Comparison of ENCODE assay signal across 8 cellular contexts in the genomic region with DNA sequence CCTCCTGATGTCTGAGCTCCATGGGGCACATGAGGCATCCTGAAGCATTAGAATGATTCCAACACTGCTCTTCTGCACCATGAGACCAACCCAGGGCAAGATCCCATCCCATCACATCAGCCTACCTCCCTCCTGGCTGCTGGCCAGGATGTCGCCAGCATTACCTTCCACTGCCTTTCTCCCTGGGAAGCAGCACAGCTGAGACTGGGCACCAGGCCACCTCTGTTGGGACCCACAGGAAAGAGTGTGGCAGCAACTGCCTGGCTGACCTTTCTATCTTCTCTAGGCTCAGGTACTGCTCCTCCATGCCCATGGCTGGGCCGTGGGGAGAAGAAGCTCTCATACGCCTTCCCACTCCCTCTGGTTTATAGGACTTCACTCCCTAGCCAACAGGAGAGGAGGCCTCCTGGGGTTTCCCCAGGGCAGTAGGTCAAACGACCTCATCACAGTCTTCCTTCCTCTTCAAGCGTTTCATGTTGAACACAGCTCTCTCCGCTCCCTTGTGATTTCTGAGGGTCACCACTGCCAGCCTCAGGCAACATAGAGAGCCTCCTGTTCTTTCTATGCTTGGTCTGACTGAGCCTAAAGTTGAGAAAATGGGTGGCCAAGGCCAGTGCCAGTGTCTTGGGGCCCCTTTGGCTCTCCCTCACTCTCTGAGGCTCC. TPM values are rescaled to one million over a fixed set of nuclear protein-coding genes. Genes with fewer than 3 reads are reported as not detected.
DNase-seq lines count a peak whose midpoint lies in the region; ATAC-seq and TF ChIP-seq lines count a peak whose summit lies in the region.

No MANE protein-coding gene starts in this region.

- H3K9me3 ChIP-seq in endodermal cell (ENCODE audit: control insufficient read depth, low read length), result no peaks in the 10 kb centered on the region

- intact Hi-C loops in activated CD4-positive, alpha-beta T cell treated with anti-CD3 and anti-CD28 coated beads, Interleukin-2, amount 10 ng/mL, durations not matched to agents 24 days and 14 days (cut with micrococcal nuclease), result no loop called here

- H3K36me3 Mint-ChIP-seq in activated CD4-positive, alpha-beta T cell treated with anti-CD3 and anti-CD28 coated beads, Interleukin-2, amount 10 ng/mL, durations not matched to agents 24 days and 14 days (ENCODE audit: low read depth), result peaks cover 61% of the 10 kb centered on the region
- H3K36me3 Mint-ChIP-seq in stimulated activated memory B cell treated with anti-CD40 and anti-IgM and Interleukin-4, amounts not matched to agents 10 μg/mL and 1 μg/mL and 100 μg/mL, for 72 hours, result peaks cover 33% of the 10 kb centered on the region
- peaks cover 17% of the 10 kb centered on the region for H3K36me3 Mint-ChIP-seq in endodermal cell (ENCODE audit: low read depth)

- no peaks in the 10 kb centered on the region for H3K36me3 ChIP-seq in endodermal cell (ENCODE audit: control insufficient read depth, insufficient read depth, low read length)

- no peak overlapping the region for H3K4me3 Mint-ChIP-seq in activated CD4-positive, alpha-beta T cell treated with anti-CD3 and anti-CD28 coated beads, Interleukin-2, amount 10 ng/mL, durations not matched to agents 24 days and 14 days
- H3K4me3 Mint-ChIP-seq in stimulated activated memory B cell treated with anti-CD40 and anti-IgM and Interleukin-4, amounts not matched to agents 10 μg/mL and 1 μg/mL and 100 μg/mL, for 72 hours, result peak overlapping the region; percentile 36
- no peak overlapping the region for H3K4me3 Mint-ChIP-seq in endodermal cell

- no peaks in the 10 kb centered on the region for H3K4me1 ChIP-seq in endodermal cell (ENCODE audit: control insufficient read depth, insufficient read depth, low read length)

- H3K4me1 Mint-ChIP-seq in activated CD4-positive, alpha-beta T cell treated with anti-CD3 and anti-CD28 coated beads, Interleukin-2, amount 10 ng/mL, durations not matched to agents 24 days and 14 days, result peaks cover 15% of the 10 kb centered on the region
- H3K4me1 Mint-ChIP-seq in stimulated activated memory B cell treated with anti-CD40 and anti-IgM and Interleukin-4, amounts not matched to agents 10 μg/mL and 1 μg/mL and 100 μg/mL, for 72 hours, result peaks cover 45% of the 10 kb centered on the region
- peaks cover 4% of the 10 kb centered on the region for H3K4me1 Mint-ChIP-seq in endodermal cell

- peak overlapping the region; percentile 73 for H3K27ac Mint-ChIP-seq in activated CD4-positive, alpha-beta T cell treated with anti-CD3 and anti-CD28 coated beads, Interleukin-2, amount 10 ng/mL, durations not matched to agents 24 days and 14 days
- H3K27ac Mint-ChIP-seq in stimulated activated memory B cell treated with anti-CD40 and anti-IgM and Interleukin-4, amounts not matched to agents 10 μg/mL and 1 μg/mL and 100 μg/mL, for 72 hours, result peak overlapping the region; percentile 82
- no peak overlapping the region for H3K27ac Mint-ChIP-seq in endodermal cell

- H3K4me3 ChIP-seq in endodermal cell (ENCODE audit: low read length), result no peak overlapping the region

- no peak for DNase-seq in activated CD4-positive, alpha-beta T cell treated with anti-CD3 and anti-CD28 coated beads, Interleukin-2, amount 10 ng/mL, durations not matched to agents 24 days and 14 days
- DNase-seq in activated CD4-positive, alpha-beta T cell treated with anti-CD3 and anti-CD28 coated beads, Interleukin-2, amount 50 U/mL, for 48 hours, result no peak
- DNase-seq in endodermal cell (no peak), GF-D8 (lab: John Stamatoyannopoulos, UW) (no peak), NCI-H510A (lab: John Stamatoyannopoulos, UW) (no peak)

- no peak overlapping the region for H3K27ac ChIP-seq in endodermal cell (ENCODE audit: low read depth, low read length)

- 76 to 83% methylated on average over 2 to 6 of the region's 6 CpGs for WGBS in endodermal cell (ENCODE audit: insufficient coverage in 1 of 2, insufficient read length in 1 of 2), 2 experiments

- no peaks in the 10 kb centered on the region for H3K27me3 Mint-ChIP-seq in activated CD4-positive, alpha-beta T cell treated with anti-CD3 and anti-CD28 coated beads, Interleukin-2, amount 10 ng/mL, durations not matched to agents 24 days and 14 days
- H3K27me3 Mint-ChIP-seq in stimulated activated memory B cell treated with anti-CD40 and anti-IgM and Interleukin-4, amounts not matched to agents 10 μg/mL and 1 μg/mL and 100 μg/mL, for 72 hours, result no peaks in the 10 kb centered on the region
- no peaks in the 10 kb centered on the region for H3K27me3 Mint-ChIP-seq in endodermal cell (ENCODE audit: insufficient read depth)

- no peak for TF ChIP-seq CTCF in endodermal cell (conservative IDR thresholded peaks at IDR 0.05)

- H3K9ac ChIP-seq in endodermal cell (ENCODE audit: extremely low read depth, low read length, poor library complexity, severe bottlenecking), result no peak overlapping the region

- H3K9me3 Mint-ChIP-seq in activated CD4-positive, alpha-beta T cell treated with anti-CD3 and anti-CD28 coated beads, Interleukin-2, amount 10 ng/mL, durations not matched to agents 24 days and 14 days, result no peaks in the 10 kb centered on the region
- H3K9me3 Mint-ChIP-seq in stimulated activated memory B cell treated with anti-CD40 and anti-IgM and Interleukin-4, amounts not matched to agents 10 μg/mL and 1 μg/mL and 100 μg/mL, for 72 hours, result no peaks in the 10 kb centered on the region
- no peaks in the 10 kb centered on the region for H3K9me3 Mint-ChIP-seq in endodermal cell

- H3K27me3 ChIP-seq in endodermal cell (ENCODE audit: control insufficient read depth, insufficient read depth, low read length, poor library complexity, severe bottlenecking), result no peaks in the 10 kb centered on the region

- ATAC-seq in HG02610 (IDR thresholded peaks at IDR 0.05; ENCODE audit: unreplicated experiment) (peak; percentile 67), SK-N-SH treated with all-trans-retinoic acid at 6 μM for 48 hours (peak; percentile 18)
- peak; percentile 89 for ATAC-seq in stimulated activated memory B cell treated with anti-CD40 and anti-IgM and Interleukin-4, amounts not matched to agents 10 μg/mL and 1 μg/mL and 100 μg/mL, for 72 hours

TF ChIP-seq in SK-N-SH treated with all-trans-retinoic acid at 6 μM for 48 hours, 23 proteins besides CTCF, POLR2A, EP300 and RAD21 (continues in another document):
- TF ChIP-seq ZNF70 (CRISPR knock-in tag; IDR thresholded peaks at IDR 0.05) (no peak), SNAI2 (CRISPR knock-in tag; IDR thresholded peaks at IDR 0.05) (no peak), ZNF8 (CRISPR knock-in tag; IDR thresholded peaks at IDR 0.05) (no peak), ISL1 (CRISPR knock-in tag; IDR thresholded peaks at IDR 0.05) (no peak), ARNTL (CRISPR knock-in tag; IDR thresholded peaks at IDR 0.05; ENCODE audit: borderline replicate concordance, low read depth) (no peak), TCF4 (CRISPR knock-in tag; IDR thresholded peaks at IDR 0.05; ENCODE audit: borderline replicate concordance) (no peak), TOX (CRISPR knock-in tag; IDR thresholded peaks at IDR 0.05; ENCODE audit: borderline replicate concordance) (no peak), RARB (CRISPR knock-in tag; IDR thresholded peaks at IDR 0.05) (no peak), ZC3H10 (CRISPR knock-in tag; IDR thresholded peaks at IDR 0.05) (no peak)
- TF ChIP-seq, protein P1, sequence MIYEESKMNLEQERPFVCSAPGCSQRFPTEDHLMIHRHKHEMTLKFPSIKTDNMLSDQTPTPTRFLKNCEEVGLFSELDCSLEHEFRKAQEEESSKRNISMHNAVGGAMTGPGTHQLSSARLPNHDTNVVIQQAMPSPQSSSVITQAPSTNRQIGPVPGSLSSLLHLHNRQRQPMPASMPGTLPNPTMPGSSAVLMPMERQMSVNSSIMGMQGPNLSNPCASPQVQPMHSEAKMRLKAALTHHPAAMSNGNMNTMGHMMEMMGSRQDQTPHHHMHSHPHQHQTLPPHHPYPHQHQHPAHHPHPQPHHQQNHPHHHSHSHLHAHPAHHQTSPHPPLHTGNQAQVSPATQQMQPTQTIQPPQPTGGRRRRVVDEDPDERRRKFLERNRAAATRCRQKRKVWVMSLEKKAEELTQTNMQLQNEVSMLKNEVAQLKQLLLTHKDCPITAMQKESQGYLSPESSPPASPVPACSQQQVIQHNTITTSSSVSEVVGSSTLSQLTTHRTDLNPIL (CRISPR knock-in tag; IDR thresholded peaks at IDR 0.05; ENCODE audit: low read depth), result no peak
- TF ChIP-seq, protein P2, sequence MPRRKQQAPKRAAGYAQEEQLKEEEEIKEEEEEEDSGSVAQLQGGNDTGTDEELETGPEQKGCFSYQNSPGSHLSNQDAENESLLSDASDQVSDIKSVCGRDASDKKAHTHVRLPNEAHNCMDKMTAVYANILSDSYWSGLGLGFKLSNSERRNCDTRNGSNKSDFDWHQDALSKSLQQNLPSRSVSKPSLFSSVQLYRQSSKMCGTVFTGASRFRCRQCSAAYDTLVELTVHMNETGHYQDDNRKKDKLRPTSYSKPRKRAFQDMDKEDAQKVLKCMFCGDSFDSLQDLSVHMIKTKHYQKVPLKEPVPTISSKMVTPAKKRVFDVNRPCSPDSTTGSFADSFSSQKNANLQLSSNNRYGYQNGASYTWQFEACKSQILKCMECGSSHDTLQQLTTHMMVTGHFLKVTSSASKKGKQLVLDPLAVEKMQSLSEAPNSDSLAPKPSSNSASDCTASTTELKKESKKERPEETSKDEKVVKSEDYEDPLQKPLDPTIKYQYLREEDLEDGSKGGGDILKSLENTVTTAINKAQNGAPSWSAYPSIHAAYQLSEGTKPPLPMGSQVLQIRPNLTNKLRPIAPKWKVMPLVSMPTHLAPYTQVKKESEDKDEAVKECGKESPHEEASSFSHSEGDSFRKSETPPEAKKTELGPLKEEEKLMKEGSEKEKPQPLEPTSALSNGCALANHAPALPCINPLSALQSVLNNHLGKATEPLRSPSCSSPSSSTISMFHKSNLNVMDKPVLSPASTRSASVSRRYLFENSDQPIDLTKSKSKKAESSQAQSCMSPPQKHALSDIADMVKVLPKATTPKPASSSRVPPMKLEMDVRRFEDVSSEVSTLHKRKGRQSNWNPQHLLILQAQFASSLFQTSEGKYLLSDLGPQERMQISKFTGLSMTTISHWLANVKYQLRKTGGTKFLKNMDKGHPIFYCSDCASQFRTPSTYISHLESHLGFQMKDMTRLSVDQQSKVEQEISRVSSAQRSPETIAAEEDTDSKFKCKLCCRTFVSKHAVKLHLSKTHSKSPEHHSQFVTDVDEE (CRISPR knock-in tag; IDR thresholded peaks at IDR 0.05), result no peak

RNA-seq across cellular contexts. Expression of a gene that starts 11.1 kb away (rescaled TPM):
- 193 and 196 TPM in 2 replicates for total RNA-seq in activated CD4-positive, alpha-beta T cell treated with anti-CD3 and anti-CD28 coated beads, Interleukin-2, amount 10 ng/mL, durations not matched to agents 24 days and 14 days
- total RNA-seq in endodermal cell, result under 1 TPM; 0.20 to 0.26 TPM
- polyA plus RNA-seq in endodermal cell (2013, experiment 1 of 2), result 0.50 TPM
- 0.75 TPM for polyA plus RNA-seq in endodermal cell (2013, experiment 2 of 2)

RNA-seq across cellular contexts. Expression of a gene that starts 26.0 kb away (rescaled TPM):
- 50.0 and 51.5 TPM in 2 replicates for total RNA-seq in activated CD4-positive, alpha-beta T cell treated with anti-CD3 and anti-CD28 coated beads, Interleukin-2, amount 10 ng/mL, durations not matched to agents 24 days and 14 days
- 1 to 10 TPM; 5.0 to 8.5 TPM for total RNA-seq in endodermal cell
- 2.7 TPM for polyA plus RNA-seq in endodermal cell (2013, experiment 1 of 2)
- 1.9 TPM for polyA plus RNA-seq in endodermal cell (2013, experiment 2 of 2)

Comparison
In these comparisons a context has a peak if more than half of its experiments do, and no peak if none do; other contexts are left out.
1. ATAC-seq: peak in every context shown above with its lines; median percentile 89 in stimulated activated memory B cell treated with anti-CD40 and anti-IgM and Interleukin-4, amounts not matched to agents 10 μg/mL and 1 μg/mL and 100 μg/mL, for 72 hours; 67 in HG02610; 18 in SK-N-SH treated with all-trans-retinoic acid at 6 μM for 48 hours.
2. RNA of a gene that starts 11.1 kb away (total RNA-seq): 193 to 196 TPM in activated CD4-positive, alpha-beta T cell treated with anti-CD3 and anti-CD28 coated beads, Interleukin-2, amount 10 ng/mL, durations not matched to agents 24 days and 14 days; 0.20 to 0.26 TPM in endodermal cell; every median in the first group is over 100 times any median in the second.